14 cellular contexts compared by ENCODE assay signal in genomic region chr2:9001229-9001628, GRCh38. TPM values are rescaled to one million over a fixed set of nuclear protein-coding genes. Genes with fewer than 3 reads are reported as not detected.
A peak's percentile ranks its signal among the peaks of the same experiment; 100 is the strongest.
DNase-seq lines count a peak whose midpoint lies in the region; ATAC-seq and TF ChIP-seq lines count a peak whose summit lies in the region.
"Had no signal": no experiment of that assay in that cellular context is flagged by ENCODE, and none has a peak within 500 bp of the region (broad histone marks: within the 10 kb centered on the region; RNA-seq: fewer than 3 reads in every experiment).

No MANE protein-coding gene starts in this region.

- H3K27ac ChIP-seq in dorsolateral prefrontal cortex (peak overlapping the region in 15 of 59 donors; percentile 2 to 91 (median 30)), prostate gland (peak overlapping the region; percentile 25 to 71)
- H3K27ac ChIP-seq: KMS-11, right atrium auricular region had no signal

- H3K4me3 ChIP-seq in dorsolateral prefrontal cortex (peak overlapping the region in 45 of 59 donors; percentile 2 to 98 (median 89)), prostate gland (no peak overlapping the region)
- H3K4me3 ChIP-seq: right atrium auricular region had no signal

- ATAC-seq in HG03097 (IDR thresholded peaks at IDR 0.05; ENCODE audit: low FRiP score, unreplicated experiment): no peak

- H3K36me3 ChIP-seq in prostate gland: no peaks in the 10 kb centered on the region
- H3K36me3 ChIP-seq: right atrium auricular region, tibial nerve had no signal

- TF ChIP-seq CTCF in dorsolateral prefrontal cortex (IDR thresholded peaks at IDR 0.05 in 54 of 56, conservative IDR thresholded peaks at IDR 0.05 in 2 of 56; ENCODE audit: low read depth in 1 of 56, partially characterized antibody in 56 of 56) (no peak), prostate gland (IDR thresholded peaks at IDR 0.05) (no peak)

- intact Hi-C loops in dorsolateral prefrontal cortex (cut with DNase I) (loop anchor here (5.0 to 10.0 kb wide), 2 partner anchors 74 to 126 kb away; no protein-coding TSS in a partner anchor), prostate gland (cut with DNase I) (no loop called here)

- WGBS in prostate gland: 20% methylated on average over 5 of the region's 5 CpGs

- H3K9me3 ChIP-seq in prostate gland: no peaks in the 10 kb centered on the region
- H3K9me3 ChIP-seq: right atrium auricular region, tibial nerve had no signal

- DNase-seq in NCI-H1105 treated with DMSO at 0.1 percent for 48 hours (lab: John Stamatoyannopoulos, UW) (peak; percentile 6), NCI-H1105 (lab: John Stamatoyannopoulos, UW) (no peak), NCI-H748 treated with DMSO at 0.1 percent for 48 hours (lab: John Stamatoyannopoulos, UW) (peak; percentile 36), dorsolateral prefrontal cortex (no peak), prostate gland (ENCODE audit: low spot score) (peak; percentile 80), foreskin melanocyte (no peak), DMS79 (lab: John Stamatoyannopoulos, UW) (no peak)
- DNase-seq: 8988T; activated CD8-positive, alpha-beta memory T cell treated with anti-CD3 and anti-CD28 coated beads, Interleukin-2, amount 50 U/mL, for 48 hours; head of caudate nucleus had no signal

- TF ChIP-seq POLR2A in prostate gland (IDR thresholded peaks at IDR 0.05): no peak

- H3K4me1 ChIP-seq in prostate gland (replicated peaks): no peaks in the 10 kb centered on the region

- H3K27me3 ChIP-seq in dorsolateral prefrontal cortex (no peaks in the 10 kb centered on the region), prostate gland (replicated peaks; ENCODE audit: insufficient read depth) (no peaks in the 10 kb centered on the region)
- H3K27me3 ChIP-seq: right atrium auricular region, tibial nerve had no signal

RNA-seq across cellular contexts. Expression of gene MBOAT2, which starts 2.3 kb away (rescaled TPM):
- 100 to 1,000 TPM in 18 of 120 experiments, 10 to 100 TPM in 102; 52.5 to 138 (median 83.9) TPM for total RNA-seq in dorsolateral prefrontal cortex
- 10 to 100 TPM; 20.3 to 40.2 TPM for total RNA-seq in prostate gland

Comparison
In these comparisons a context has a peak if more than half of its experiments do, and no peak if none do; other contexts are left out.
1. DNase-seq: peak in NCI-H1105 treated with DMSO at 0.1 percent for 48 hours (single experiment), NCI-H748 treated with DMSO at 0.1 percent for 48 hours (single experiment) and prostate gland (single experiment); none in NCI-H1105 (single experiment), dorsolateral prefrontal cortex (0 of 10), foreskin melanocyte (single experiment) and DMS79 (single experiment).
2. H3K4me3 ChIP-seq: peak in dorsolateral prefrontal cortex (45 of 59); none in prostate gland (0 of 2).